ENCODE assay signal across 17 cellular contexts in the genomic region with DNA sequence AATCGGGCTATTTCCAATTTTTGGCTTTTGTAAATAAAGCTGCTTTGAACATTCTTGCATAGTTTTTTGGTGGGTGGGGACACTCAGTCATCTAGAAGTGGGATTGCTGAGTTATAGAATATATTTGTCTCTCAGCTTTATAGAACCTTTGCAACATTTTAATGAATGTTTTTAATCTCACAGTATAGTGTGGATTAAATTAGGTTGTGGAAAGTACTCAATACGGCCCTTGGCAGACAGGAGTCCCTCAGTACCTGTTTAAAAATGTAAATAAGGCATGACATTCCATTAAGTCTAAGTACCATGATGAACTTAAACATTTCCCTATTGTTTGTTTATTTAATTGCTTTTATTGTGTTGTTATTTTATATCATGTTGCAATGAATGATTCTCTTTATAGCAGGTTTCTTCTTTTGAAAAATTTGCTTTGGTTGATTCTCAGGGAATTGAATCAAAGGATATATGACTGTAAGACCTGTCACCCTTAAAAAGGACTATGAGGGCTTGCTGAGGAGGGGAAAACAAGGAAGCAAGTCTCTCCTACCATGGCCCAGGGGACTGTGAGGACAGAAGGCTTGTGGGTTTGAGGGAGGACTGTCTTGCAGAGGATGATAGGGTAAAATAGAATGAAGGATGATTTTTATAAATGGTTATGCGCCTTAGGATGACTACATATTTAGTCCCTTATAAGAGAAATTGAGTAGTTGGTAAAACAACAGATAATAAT.
DNase-seq lines count a peak whose midpoint lies in the region; ATAC-seq and TF ChIP-seq lines count a peak whose summit lies in the region.
"Had no signal": no experiment of that assay in that cellular context is flagged by ENCODE, and none has a peak within 500 bp of the region (broad histone marks: within the 10 kb centered on the region; RNA-seq: fewer than 3 reads in every experiment).

No MANE protein-coding gene starts in this region.

- CTCF ChIA-PET in WTC11 (lab: Charles Lee), result interaction anchor here (1.2 to 3.6 kb wide), 3 partner anchors 24 to 25 kb away, joined by 4 to 25 read pairs (median 7); no protein-coding TSS in a partner anchor

- TF ChIP-seq CTCF in WTC11 (IDR thresholded peaks at IDR 0.05) (no peak), breast epithelium (IDR thresholded peaks at IDR 0.05) (no peak)

- H3K4me1 Mint-ChIP-seq in WTC11, result peaks cover 35% of the 10 kb centered on the region

- peaks cover 0 to 4% of the 10 kb centered on the region in 2 donors for H3K27me3 ChIP-seq in breast epithelium
- H3K27me3 ChIP-seq: ascending aorta had no signal

- no peaks in the 10 kb centered on the region for H3K36me3 ChIP-seq in breast epithelium
- H3K36me3 ChIP-seq: ascending aorta, prostate gland, WERI-Rb-1 had no signal

- intact Hi-C loops in breast epithelium (cut with DNase I; ENCODE audit: low total_unique reads), result no loop called here

- DNase-seq in WTC11 (ENCODE audit: low spot score), result no peak
- no peak for DNase-seq in COLO829 (ENCODE audit: low spot score)
- DNase-seq in DMS153 treated with DMSO at 0.1 percent for 48 hours (lab: John Stamatoyannopoulos, UW; ENCODE audit: unreplicated experiment), result no peak
- DNase-seq in H4 (ENCODE audit: low spot score), result no peak
- no peak for DNase-seq in breast epithelium (ENCODE audit: low spot score in 2 of 2)
- DNase-seq: activated gamma-delta T cell treated with Interleukin-2 at 50 U/mL for 16 hours, cortex of kidney, hippocampal formation, NCI-H1417, SW 1271, WERI-Rb-1 had no signal

- H3K9me3 Mint-ChIP-seq in WTC11, result peaks cover 11% of the 10 kb centered on the region

- peak overlapping the region; percentile 33; the same call in 1 of the 2 replicates for H3K27ac Mint-ChIP-seq in WTC11

- H3K4me1 ChIP-seq in breast epithelium, result no peaks in the 10 kb centered on the region
- H3K4me1 ChIP-seq: ascending aorta, prostate gland had no signal

- H3K9me3 ChIP-seq in breast epithelium, result no peaks in the 10 kb centered on the region
- H3K9me3 ChIP-seq: ascending aorta, prostate gland had no signal

- H3K27ac ChIP-seq in breast epithelium, result no peak overlapping the region
- H3K27ac ChIP-seq: ascending aorta, prostate gland, WERI-Rb-1 had no signal

- H3K4me3 ChIP-seq in breast epithelium, result no peak overlapping the region
- H3K4me3 ChIP-seq: ascending aorta, prostate gland had no signal

- POLR2A ChIA-PET in WTC11 (lab: Charles Lee), result no interaction called here

- no peak for TF ChIP-seq POLR2A in breast epithelium (IDR thresholded peaks at IDR 0.05)

- no peaks in the 10 kb centered on the region; the same call in 1 of the 2 replicates for H3K36me3 Mint-ChIP-seq in WTC11

- no peaks in the 10 kb centered on the region; the same call in 1 of the 2 replicates for H3K27me3 Mint-ChIP-seq in WTC11 (ENCODE audit: low read depth)

- H3K4me3 Mint-ChIP-seq in WTC11, result no peak overlapping the region; the same call in 1 of the 2 replicates

- ATAC-seq in GM18511 (IDR thresholded peaks at IDR 0.05; ENCODE audit: unreplicated experiment) (peak; percentile 3), GM21381 (IDR thresholded peaks at IDR 0.05; ENCODE audit: unreplicated experiment) (peak; percentile 26), HG03025 (IDR thresholded peaks at IDR 0.05; ENCODE audit: low FRiP score, unreplicated experiment) (peak; percentile 2), WTC11 (no peak)
- ATAC-seq: Panc1 had no signal

TF ChIP-seq in WTC11, 78 proteins besides CTCF, POLR2A, EP300 and RAD21:
- no peak for TF ChIP-seq NR2C2 (CRISPR knock-in tag; IDR thresholded peaks at IDR 0.05)
